1 cellular context compared by ENCODE assay signal in genomic region chr22:38109391-38110000, GRCh38.
TF ChIP-seq lines count a peak whose summit lies in the region.

No MANE protein-coding gene starts in this region.

TF ChIP-seq in GM23338, 12 proteins besides CTCF, POLR2A, EP300 and RAD21:
- TF ChIP-seq REST (IDR thresholded peaks at IDR 0.05; ENCODE audit: unreplicated experiment), result no peak
- no peak for TF ChIP-seq CREB1 (CRISPR knock-in tag; IDR thresholded peaks at IDR 0.05; ENCODE audit: low read depth)
- TF ChIP-seq ZNF331 (CRISPR knock-in tag; IDR thresholded peaks at IDR 0.05; ENCODE audit: low read depth), result no peak
- TF ChIP-seq EZH2 (IDR thresholded peaks at IDR 0.05; ENCODE audit: low read depth, unreplicated experiment), result no peak
- TF ChIP-seq ZNF462 (CRISPR knock-in tag; IDR thresholded peaks at IDR 0.05), result no peak
- no peak for TF ChIP-seq POLR2AphosphoS5 (IDR thresholded peaks at IDR 0.05; ENCODE audit: low read depth)
- no peak for TF ChIP-seq NANOG (IDR thresholded peaks at IDR 0.05; ENCODE audit: borderline replicate concordance)
- no peak for TF ChIP-seq STAT1 (IDR thresholded peaks at IDR 0.05; ENCODE audit: unreplicated experiment)
- no peak for TF ChIP-seq ETS1 (IDR thresholded peaks at IDR 0.05)
- TF ChIP-seq ZNF114 (CRISPR knock-in tag; IDR thresholded peaks at IDR 0.05), result no peak
- TF ChIP-seq EZH2phosphoT487 (IDR thresholded peaks at IDR 0.05; ENCODE audit: unreplicated experiment), result no peak
- TF ChIP-seq JUNB (IDR thresholded peaks at IDR 0.05; ENCODE audit: unreplicated experiment), result no peak
